ENCODE assay signal across 8 cellular contexts in genomic region chrX:40580537-40581332, GRCh38. TPM values are rescaled to one million over a fixed set of nuclear protein-coding genes. Genes with fewer than 3 reads are reported as not detected.
DNase-seq lines count a peak whose midpoint lies in the region; ATAC-seq and TF ChIP-seq lines count a peak whose summit lies in the region.

Gene ATP6AP2, plus strand, starts transcription at chrX:40580970. Its CDS starts 96 bp downstream, at chrX:40581066.

- no peaks in the 10 kb centered on the region for H3K4me1 ChIP-seq in BE2C

- TF ChIP-seq CTCF in BE2C (IDR thresholded peaks at IDR 0.05; ENCODE audit: low read depth, low read length) (no peak), coronary artery (IDR thresholded peaks at IDR 0.05) (no peak)

- H3K4me3 ChIP-seq in BE2C (ENCODE audit: low read depth, low read length) (peak within 1 kb of the TSS; percentile 74), coronary artery (peak within 1 kb of the TSS; percentile 85)

- H3K36me3 ChIP-seq in BE2C = no peaks in the 10 kb centered on the region

- no peaks in the 10 kb centered on the region for H3K9me3 Mint-ChIP-seq in activated CD4-positive, alpha-beta T cell treated with anti-CD3 and anti-CD28 coated beads, Interleukin-2, amount 10 ng/mL, durations not matched to agents 24 days and 14 days

- intact Hi-C loops in activated CD4-positive, alpha-beta T cell treated with anti-CD3 and anti-CD28 coated beads, Interleukin-2, amount 10 ng/mL, durations not matched to agents 24 days and 14 days (cut with micrococcal nuclease) = loop anchor here (2.0 to 5.0 kb wide), 2 partner anchors 66 to 157 kb away; partner anchors contain the start of genes CXorf38 and MED14

- H3K36me3 Mint-ChIP-seq in activated CD4-positive, alpha-beta T cell treated with anti-CD3 and anti-CD28 coated beads, Interleukin-2, amount 10 ng/mL, durations not matched to agents 24 days and 14 days (ENCODE audit: low read depth) = no peaks in the 10 kb centered on the region

- peaks cover 19% of the 10 kb centered on the region for H3K4me1 Mint-ChIP-seq in activated CD4-positive, alpha-beta T cell treated with anti-CD3 and anti-CD28 coated beads, Interleukin-2, amount 10 ng/mL, durations not matched to agents 24 days and 14 days

- peak; percentile 94 for DNase-seq in BE2C
- DNase-seq in GM19240 (ENCODE audit: insufficient read length, low spot score) = peak; percentile 36
- peak; percentile 96 to 98 for DNase-seq in NCI-H526 (lab: John Stamatoyannopoulos, UW)
- DNase-seq in activated CD4-positive, alpha-beta T cell treated with anti-CD3 and anti-CD28 coated beads, Interleukin-2, amount 10 ng/mL, durations not matched to agents 24 days and 14 days = peak; percentile 97
- DNase-seq in coronary artery (ENCODE audit: low spot score) = peak; percentile 93
- DNase-seq in stimulated activated CD4-positive, alpha-beta T cell treated with anti-CD3 and anti-CD28 coated beads, Interleukin-1b, Interleukin-23, amount 100 ng/mL, for 4 hours (ENCODE audit: low read depth in 2 of 2) = peak; percentile 72 to 79

- H3K9me3 ChIP-seq in BE2C = no peaks in the 10 kb centered on the region

- peak; percentile 93 for ATAC-seq in HG03460 (IDR thresholded peaks at IDR 0.05; ENCODE audit: unreplicated experiment)

- peak within 1 kb of the TSS; percentile 65 to 96 for H3K27ac ChIP-seq in coronary artery
- peak within 1 kb of the TSS; percentile 81 for H3K27ac ChIP-seq in layer of hippocampus (ENCODE audit: low read depth, low read length)

- no peaks in the 10 kb centered on the region for H3K27me3 Mint-ChIP-seq in activated CD4-positive, alpha-beta T cell treated with anti-CD3 and anti-CD28 coated beads, Interleukin-2, amount 10 ng/mL, durations not matched to agents 24 days and 14 days

- peak within 1 kb of the TSS; percentile 91 for H3K4me3 Mint-ChIP-seq in activated CD4-positive, alpha-beta T cell treated with anti-CD3 and anti-CD28 coated beads, Interleukin-2, amount 10 ng/mL, durations not matched to agents 24 days and 14 days

- peak within 1 kb of the TSS; percentile 95 for H3K27ac Mint-ChIP-seq in activated CD4-positive, alpha-beta T cell treated with anti-CD3 and anti-CD28 coated beads, Interleukin-2, amount 10 ng/mL, durations not matched to agents 24 days and 14 days

- H3K27me3 ChIP-seq in BE2C (no peaks in the 10 kb centered on the region), layer of hippocampus (ENCODE audit: control insufficient read depth, insufficient read depth, low read length) (no peaks in the 10 kb centered on the region)

RNA-seq across cellular contexts. Expression of gene ATP6AP2, which starts in this region (rescaled TPM):
- polyA plus RNA-seq in BE2C (2012; ENCODE audit: insufficient read depth, insufficient read length, low read depth) = 150 TPM
- 66.5 and 68.7 TPM in 2 replicates for total RNA-seq in activated CD4-positive, alpha-beta T cell treated with anti-CD3 and anti-CD28 coated beads, Interleukin-2, amount 10 ng/mL, durations not matched to agents 24 days and 14 days

Comparison
In these comparisons a context has a peak if more than half of its experiments do, and no peak if none do; other contexts are left out.
1. Peak in every context shown above with its lines: DNase-seq, ATAC-seq, H3K4me3 ChIP-seq and H3K27ac ChIP-seq.
2. DNase-seq: peak in every context shown above with its lines; median percentile 97 in NCI-H526; 97 in activated CD4-positive, alpha-beta T cell treated with anti-CD3 and anti-CD28 coated beads, Interleukin-2, amount 10 ng/mL, durations not matched to agents 24 days and 14 days; 94 in BE2C; 93 in coronary artery; 76 in stimulated activated CD4-positive, alpha-beta T cell treated with anti-CD3 and anti-CD28 coated beads, Interleukin-1b, Interleukin-23, amount 100 ng/mL, for 4 hours; 36 in GM19240.